Comparison of ENCODE assay signal across 31 cellular contexts in the genomic region with DNA sequence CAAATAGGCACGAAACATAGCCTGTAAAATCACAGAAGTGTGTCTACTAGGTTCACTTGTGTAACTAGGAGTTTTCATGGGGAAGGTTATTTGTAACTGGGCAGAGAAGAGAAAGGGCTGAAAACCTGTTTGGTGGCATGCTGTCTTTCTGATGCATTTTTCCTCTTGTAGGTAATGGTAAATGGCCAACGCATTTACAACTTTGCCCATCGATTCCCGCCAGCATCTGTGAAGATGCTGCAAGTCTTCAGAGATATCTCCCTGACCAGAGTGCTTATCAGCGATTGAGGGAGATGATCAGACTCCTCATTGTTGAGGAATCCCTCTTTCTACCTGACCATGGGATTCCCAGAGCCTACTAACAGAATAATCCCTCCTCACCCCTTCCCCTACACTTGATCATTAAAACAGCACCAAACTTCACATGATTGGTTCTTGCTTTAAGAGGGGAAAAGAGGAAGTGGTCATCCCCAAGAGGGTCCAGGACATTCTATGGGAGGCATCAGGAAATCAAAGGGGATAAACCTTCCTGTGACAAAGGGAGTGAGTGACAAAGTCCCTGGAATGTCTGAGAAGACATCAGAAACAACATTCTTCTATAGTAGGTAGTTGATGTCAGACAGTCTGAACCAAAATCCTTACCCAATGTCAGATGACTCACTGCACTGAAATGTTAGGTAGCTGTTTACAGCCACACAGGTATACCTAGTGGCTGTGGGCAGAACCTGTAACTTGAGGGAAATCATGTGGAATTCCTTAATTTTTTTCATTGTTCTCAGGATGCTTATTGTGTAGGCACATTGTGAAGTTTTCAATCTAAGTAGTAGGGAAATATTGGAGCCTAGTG. TPM values are rescaled to one million over a fixed set of nuclear protein-coding genes. Genes with fewer than 3 reads are reported as not detected.
"Had no signal": no experiment of that assay in that cellular context is flagged by ENCODE, and none has a peak within 500 bp of the region (broad histone marks: within the 10 kb centered on the region; RNA-seq: fewer than 3 reads in every experiment).

No MANE protein-coding gene starts in this region.

- ATAC-seq: activated CD8-positive, alpha-beta memory T cell treated with anti-CD3 and anti-CD28 coated beads, Interleukin-2, amount 10 ng/mL, durations not matched to agents 7 days and 5 days; activated CD8-positive, alpha-beta T cell treated with anti-CD3 and anti-CD28 coated beads for 36 hours; effector memory CD8-positive, alpha-beta T cell; gastroesophageal sphincter; heart right ventricle; natural killer cell had no signal

- FAIRE-seq: endothelial cell of umbilical vein had no signal

- H3K27ac ChIP-seq: ascending aorta, brain microvascular endothelial cell, colonic mucosa, dorsolateral prefrontal cortex, esophagus muscularis mucosa, gastroesophageal sphincter, heart right ventricle, left ventricle myocardium inferior, sigmoid colon, transverse colon, vagina had no signal

- H3K4me1 ChIP-seq: ascending aorta, colonic mucosa, esophagus muscularis mucosa, gastroesophageal sphincter, heart right ventricle, left ventricle myocardium inferior, sigmoid colon, transverse colon, vagina had no signal

- DNase-seq: activated CD4-positive, alpha-beta T cell treated with anti-CD3 and anti-CD28 coated beads, Interleukin-2, amount 10 ng/mL, durations not matched to agents 24 days and 14 days; activated CD8-positive, alpha-beta memory T cell treated with anti-CD3 and anti-CD28 coated beads, Interleukin-2, amount 10 ng/mL, durations not matched to agents 7 days and 5 days; activated CD8-positive, alpha-beta T cell treated with anti-CD3 and anti-CD28 coated beads for 36 hours; brain microvascular endothelial cell; colonic mucosa; dorsolateral prefrontal cortex; effector memory CD8-positive, alpha-beta T cell; heart right ventricle; left ventricle myocardium inferior; midbrain; natural killer cell; retina; sigmoid colon; stimulated activated CD4-positive, alpha-beta T cell treated with anti-CD3 and anti-CD28 coated beads, Interleukin-2, amount 100 ng/mL, for 48 hours; stimulated activated CD8-positive, alpha-beta memory T cell treated with anti-CD3 and anti-CD28 coated beads, Interleukin-4, amount 100 ng/mL, for 48 hours; stimulated activated naive B cell treated with anti-CD40 and anti-IgM and Interleukin-4, amounts not matched to agents 10 μg/mL and 1 μg/mL and 100 μg/mL, for 72 hours; transverse colon had no signal

- H3K9me3 ChIP-seq: ascending aorta, colonic mucosa, esophagus muscularis mucosa, gastroesophageal sphincter, left ventricle myocardium inferior, sigmoid colon, transverse colon, vagina had no signal

- H3K4me3 ChIP-seq: ascending aorta, colonic mucosa, dorsolateral prefrontal cortex, esophagus muscularis mucosa, gastroesophageal sphincter, heart right ventricle, left ventricle myocardium inferior, sigmoid colon, transverse colon, vagina had no signal

RNA-seq across cellular contexts. Expression of gene LGALS14, which starts 5.0 kb away (rescaled TPM):
- total RNA-seq: activated CD4-positive, alpha-beta T cell treated with anti-CD3 and anti-CD28 coated beads, Interleukin-2, amount 10 ng/mL, durations not matched to agents 24 days and 14 days; ascending aorta; colonic mucosa; dorsolateral prefrontal cortex; endothelial cell of umbilical vein; esophagus muscularis mucosa; gastroesophageal sphincter; heart right ventricle; kidney epithelial cell; left ventricle myocardium inferior; lung microvascular endothelial cell; natural killer cell; osteoblast; progenitor cell of endocrine pancreas; sigmoid colon; T-helper 2 cell treated with Interferon-gamma antibody and Interleukin-4, amounts not matched to agents 100 ng/mL and 5 ng/mL, for 36 hours; temporal lobe; transverse colon; vagina had no signal
- polyA plus RNA-seq: adipose tissue, endothelial cell of umbilical vein, heart right ventricle, sigmoid colon had no signal

RNA-seq across cellular contexts. Expression of gene CLC, which starts 28.6 kb away (rescaled TPM):
- total RNA-seq: activated CD8-positive, alpha-beta memory T cell treated with anti-CD3 and anti-CD28 coated beads, Interleukin-2, amount 10 ng/mL, durations not matched to agents 7 days and 5 days; activated CD8-positive, alpha-beta T cell treated with anti-CD3 and anti-CD28 coated beads for 36 hours; activated T-helper 17 cell treated with anti-CD3 and anti-CD28 coated beads, Interleukin-2, amount 50 U/mL, for 72 hours; ascending aorta; endothelial cell of umbilical vein; esophagus muscularis mucosa; gastroesophageal sphincter; kidney epithelial cell; left ventricle myocardium inferior; lung microvascular endothelial cell; osteoblast; progenitor cell of endocrine pancreas; sigmoid colon; temporal lobe; transverse colon; vagina had no signal
- polyA plus RNA-seq: endothelial cell of umbilical vein, heart right ventricle had no signal

RNA-seq across cellular contexts. Expression of gene LGALS16, which starts 53.5 kb away (rescaled TPM):
- total RNA-seq: activated CD4-positive, alpha-beta T cell treated with anti-CD3 and anti-CD28 coated beads, Interleukin-2, amount 10 ng/mL, durations not matched to agents 24 days and 14 days; activated CD8-positive, alpha-beta memory T cell treated with anti-CD3 and anti-CD28 coated beads, Interleukin-2, amount 10 ng/mL, durations not matched to agents 7 days and 5 days; activated CD8-positive, alpha-beta T cell treated with anti-CD3 and anti-CD28 coated beads for 36 hours; activated naive CD4-positive, alpha-beta T cell treated with anti-CD3 and anti-CD28 coated beads, Interleukin-2, amount 50 U/mL, for 72 hours; activated T-helper 17 cell treated with anti-CD3 and anti-CD28 coated beads, Interleukin-2, amount 50 U/mL, for 72 hours; ascending aorta; colonic mucosa; endothelial cell of umbilical vein; esophagus muscularis mucosa; gastroesophageal sphincter; heart right ventricle; kidney epithelial cell; left ventricle myocardium inferior; lung microvascular endothelial cell; natural killer cell; osteoblast; progenitor cell of endocrine pancreas; sigmoid colon; T-helper 2 cell treated with Interferon-gamma antibody and Interleukin-4, amounts not matched to agents 100 ng/mL and 5 ng/mL, for 36 hours; temporal lobe; transverse colon; vagina had no signal
- polyA plus RNA-seq: adipose tissue, endothelial cell of umbilical vein, heart right ventricle, sigmoid colon had no signal
